In the genomic region with DNA sequence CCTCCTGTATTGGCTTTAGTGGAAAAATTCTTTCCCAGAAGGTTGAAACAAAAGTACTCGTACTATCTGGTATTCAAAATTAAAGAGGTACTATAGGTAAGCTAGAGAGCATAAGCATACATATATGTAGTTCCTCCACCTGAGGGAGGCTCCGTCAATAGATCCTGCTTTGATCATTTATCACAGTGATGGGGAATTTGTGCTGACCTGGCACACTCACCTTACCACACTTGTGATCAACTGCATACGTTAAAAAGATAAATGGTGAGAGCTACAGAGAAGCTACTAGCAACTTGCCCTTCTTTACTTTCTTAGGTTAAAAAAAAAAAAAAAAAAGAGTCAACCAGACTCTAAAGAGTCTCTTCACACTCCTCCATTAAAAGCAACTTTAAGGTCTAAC, we compare ENCODE assay signal across 3 cellular contexts.
TF ChIP-seq lines count a peak whose summit lies in the region.

No MANE protein-coding gene starts in this region.

TF ChIP-seq in GM23338, 12 proteins besides CTCF, POLR2A, EP300 and RAD21 (continues in another document):
- TF ChIP-seq JUNB (IDR thresholded peaks at IDR 0.05; ENCODE audit: unreplicated experiment), result no peak
- TF ChIP-seq ETS1 (IDR thresholded peaks at IDR 0.05), result no peak
- TF ChIP-seq, protein P1, sequence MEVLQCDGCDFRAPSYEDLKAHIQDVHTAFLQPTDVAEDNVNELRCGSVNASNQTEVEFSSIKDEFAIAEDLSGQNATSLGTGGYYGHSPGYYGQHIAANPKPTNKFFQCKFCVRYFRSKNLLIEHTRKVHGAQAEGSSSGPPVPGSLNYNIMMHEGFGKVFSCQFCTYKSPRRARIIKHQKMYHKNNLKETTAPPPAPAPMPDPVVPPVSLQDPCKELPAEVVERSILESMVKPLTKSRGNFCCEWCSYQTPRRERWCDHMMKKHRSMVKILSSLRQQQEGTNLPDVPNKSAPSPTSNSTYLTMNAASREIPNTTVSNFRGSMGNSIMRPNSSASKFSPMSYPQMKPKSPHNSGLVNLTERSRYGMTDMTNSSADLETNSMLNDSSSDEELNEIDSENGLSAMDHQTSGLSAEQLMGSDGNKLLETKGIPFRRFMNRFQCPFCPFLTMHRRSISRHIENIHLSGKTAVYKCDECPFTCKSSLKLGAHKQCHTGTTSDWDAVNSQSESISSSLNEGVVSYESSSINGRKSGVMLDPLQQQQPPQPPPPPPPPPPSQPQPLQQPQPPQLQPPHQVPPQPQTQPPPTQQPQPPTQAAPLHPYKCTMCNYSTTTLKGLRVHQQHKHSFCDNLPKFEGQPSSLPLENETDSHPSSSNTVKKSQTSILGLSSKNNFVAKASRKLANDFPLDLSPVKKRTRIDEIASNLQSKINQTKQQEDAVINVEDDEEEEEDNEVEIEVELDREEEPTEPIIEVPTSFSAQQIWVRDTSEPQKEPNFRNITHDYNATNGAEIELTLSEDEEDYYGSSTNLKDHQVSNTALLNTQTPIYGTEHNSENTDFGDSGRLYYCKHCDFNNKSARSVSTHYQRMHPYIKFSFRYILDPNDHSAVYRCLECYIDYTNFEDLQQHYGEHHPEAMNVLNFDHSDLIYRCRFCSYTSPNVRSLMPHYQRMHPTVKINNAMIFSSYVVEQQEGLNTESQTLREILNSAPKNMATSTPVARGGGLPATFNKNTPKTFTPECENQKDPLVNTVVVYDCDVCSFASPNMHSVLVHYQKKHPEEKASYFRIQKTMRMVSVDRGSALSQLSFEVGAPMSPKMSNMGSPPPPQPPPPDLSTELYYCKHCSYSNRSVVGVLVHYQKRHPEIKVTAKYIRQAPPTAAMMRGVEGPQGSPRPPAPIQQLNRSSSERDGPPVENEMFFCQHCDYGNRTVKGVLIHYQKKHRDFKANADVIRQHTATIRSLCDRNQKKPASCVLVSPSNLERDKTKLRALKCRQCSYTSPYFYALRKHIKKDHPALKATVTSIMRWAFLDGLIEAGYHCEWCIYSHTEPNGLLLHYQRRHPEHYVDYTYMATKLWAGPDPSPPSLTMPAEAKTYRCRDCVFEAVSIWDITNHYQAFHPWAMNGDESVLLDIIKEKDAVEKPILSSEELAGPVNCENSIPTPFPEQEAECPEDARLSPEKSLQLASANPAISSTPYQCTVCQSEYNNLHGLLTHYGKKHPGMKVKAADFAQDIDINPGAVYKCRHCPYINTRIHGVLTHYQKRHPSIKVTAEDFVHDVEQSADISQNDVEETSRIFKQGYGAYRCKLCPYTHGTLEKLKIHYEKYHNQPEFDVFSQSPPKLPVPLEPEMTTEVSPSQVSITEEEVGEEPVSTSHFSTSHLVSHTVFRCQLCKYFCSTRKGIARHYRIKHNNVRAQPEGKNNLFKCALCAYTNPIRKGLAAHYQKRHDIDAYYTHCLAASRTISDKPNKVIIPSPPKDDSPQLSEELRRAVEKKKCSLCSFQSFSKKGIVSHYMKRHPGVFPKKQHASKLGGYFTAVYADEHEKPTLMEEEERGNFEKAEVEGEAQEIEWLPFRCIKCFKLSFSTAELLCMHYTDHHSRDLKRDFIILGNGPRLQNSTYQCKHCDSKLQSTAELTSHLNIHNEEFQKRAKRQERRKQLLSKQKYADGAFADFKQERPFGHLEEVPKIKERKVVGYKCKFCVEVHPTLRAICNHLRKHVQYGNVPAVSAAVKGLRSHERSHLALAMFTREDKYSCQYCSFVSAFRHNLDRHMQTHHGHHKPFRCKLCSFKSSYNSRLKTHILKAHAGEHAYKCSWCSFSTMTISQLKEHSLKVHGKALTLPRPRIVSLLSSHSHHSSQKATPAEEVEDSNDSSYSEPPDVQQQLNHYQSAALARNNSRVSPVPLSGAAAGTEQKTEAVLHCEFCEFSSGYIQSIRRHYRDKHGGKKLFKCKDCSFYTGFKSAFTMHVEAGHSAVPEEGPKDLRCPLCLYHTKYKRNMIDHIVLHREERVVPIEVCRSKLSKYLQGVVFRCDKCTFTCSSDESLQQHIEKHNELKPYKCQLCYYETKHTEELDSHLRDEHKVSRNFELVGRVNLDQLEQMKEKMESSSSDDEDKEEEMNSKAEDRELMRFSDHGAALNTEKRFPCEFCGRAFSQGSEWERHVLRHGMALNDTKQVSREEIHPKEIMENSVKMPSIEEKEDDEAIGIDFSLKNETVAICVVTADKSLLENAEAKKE (CRISPR knock-in tag; IDR thresholded peaks at IDR 0.05), result no peak

TF ChIP-seq in endothelial cell of umbilical vein, 7 proteins besides CTCF, POLR2A, EP300 and RAD21:
- TF ChIP-seq GATA2 (IDR thresholded peaks at IDR 0.05; ENCODE audit: insufficient read depth, insufficient read length, low read depth, low read length), result no peak
- no peak for TF ChIP-seq POLR2AphosphoS5 (IDR thresholded peaks at IDR 0.05; ENCODE audit: insufficient read depth, low read depth, low read length)
- TF ChIP-seq FOS (IDR thresholded peaks at IDR 0.05; ENCODE audit: borderline replicate concordance, insufficient read depth, low read length), result no peak

TF ChIP-seq in neural cell, 6 proteins besides CTCF, POLR2A, EP300 and RAD21:
- TF ChIP-seq POLR2AphosphoS5 (IDR thresholded peaks at IDR 0.05) (no peak), SMC3 (conservative IDR thresholded peaks at IDR 0.05; ENCODE audit: poor library complexity) (no peak)
